ENCODE assay signal across 7 cellular contexts in the genomic region with DNA sequence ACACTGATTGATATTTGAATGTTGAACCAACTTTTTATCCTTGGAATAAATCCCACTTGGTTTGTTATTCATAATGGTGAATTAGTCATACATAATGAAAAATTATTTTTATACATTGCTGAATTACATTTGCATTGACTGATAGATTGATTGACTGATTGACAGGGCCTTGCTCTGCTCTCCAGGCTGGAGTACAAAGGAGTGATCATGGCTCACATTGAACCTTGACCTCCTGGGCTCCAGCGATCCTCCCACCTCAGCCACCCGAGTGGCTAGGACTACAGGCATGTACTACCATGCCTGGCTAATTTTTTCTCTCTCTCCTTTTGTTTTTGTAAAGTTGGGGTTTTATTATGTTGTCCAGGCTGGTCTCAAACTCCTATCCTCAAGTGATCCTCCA.
"Had no signal": no experiment of that assay in that cellular context is flagged by ENCODE, and none has a peak within 500 bp of the region (broad histone marks: within the 10 kb centered on the region; RNA-seq: fewer than 3 reads in every experiment).

No MANE protein-coding gene starts in this region.

- FAIRE-seq: G401.6, GM12891, GM12892, GM18507, GM19239 had no signal

- DNase-seq: GDM1, GF-D8 had no signal
